ENCODE assay signal across 20 cellular contexts in the genomic region with DNA sequence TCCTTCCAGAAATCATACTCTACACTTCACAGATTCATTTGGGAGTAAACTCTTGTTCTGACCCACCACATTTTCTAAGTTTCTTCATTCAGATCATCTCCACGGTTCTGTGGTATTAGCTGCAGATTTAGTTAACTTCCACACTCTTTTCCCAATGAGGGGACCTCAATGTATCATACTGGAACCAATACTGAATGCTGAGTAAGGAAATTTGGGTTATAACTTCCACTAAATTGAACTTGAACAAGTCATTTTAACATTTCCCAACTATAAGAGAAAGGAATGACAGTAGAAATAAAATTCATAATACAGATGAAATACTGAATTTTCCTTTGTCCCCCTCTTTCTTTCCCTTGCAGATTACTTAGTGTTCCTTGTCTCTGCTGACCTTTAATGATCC.
DNase-seq lines count a peak whose midpoint lies in the region; ATAC-seq, FAIRE-seq and TF ChIP-seq lines count a peak whose summit lies in the region.
"Had no signal": no experiment of that assay in that cellular context is flagged by ENCODE, and none has a peak within 500 bp of the region (broad histone marks: within the 10 kb centered on the region; RNA-seq: fewer than 3 reads in every experiment).

No MANE protein-coding gene starts in this region.

- H3K79me2 ChIP-seq in HepG2 (ENCODE audit: insufficient read depth, low read length) (no peaks in the 10 kb centered on the region), K562 (ENCODE audit: control insufficient read depth, insufficient read depth, low read length) (no peaks in the 10 kb centered on the region)

- no peak for ATAC-seq in HepG2
- ATAC-seq in right lobe of liver, result no peak
- ATAC-seq in K562, result no peak
- ATAC-seq: CD8-positive, alpha-beta T cell; GM12878 had no signal

- TF ChIP-seq CTCF in HepG2 (CRISPR knock-in tag; IDR thresholded peaks at IDR 0.05), result no peak
- TF ChIP-seq CTCF in right lobe of liver (IDR thresholded peaks at IDR 0.05), result no peak
- no peak for TF ChIP-seq CTCF in K562 (IDR thresholded peaks at IDR 0.05 in 2 of 3, conservative IDR thresholded peaks at IDR 0.05 in 1 of 3; ENCODE audit: insufficient read depth in 2 of 3, low read depth in 1 of 3, low read length in 3 of 3)

- TF ChIP-seq POLR2A in HepG2 (IDR thresholded peaks at IDR 0.05; ENCODE audit: insufficient read depth in 1 of 2, low read depth in 2 of 2, low read length in 2 of 2) (no peak), right lobe of liver (IDR thresholded peaks at IDR 0.05) (no peak), K562 (conservative IDR thresholded peaks at IDR 0.05) (no peak)

- H3K36me3 ChIP-seq in HepG2 (replicated peaks in 1 of 2; ENCODE audit: control insufficient read depth in 1 of 2, insufficient read depth in 2 of 2, low read length in 2 of 2) (peaks cover 0 to 4% of the 10 kb centered on the region in 2 experiments; a peak in 1 of 5 replicates), right lobe of liver (peaks cover 0 to 5% (median 2%) of the 10 kb centered on the region in 4 donors), K562 (ENCODE audit: control insufficient read depth, insufficient read depth, low read length) (peaks cover 10% of the 10 kb centered on the region)

- WGBS in HepG2 (ENCODE audit: low lambda C conversion rate), result 54% methylated on average over 1 of the region's 1 CpG
- WGBS in right lobe of liver (ENCODE audit: insufficient coverage, low coverage, low lambda C conversion rate, missing lambda C conversion rate), result 15% methylated on average over 1 of the region's 1 CpG
- WGBS in K562 (ENCODE audit: insufficient coverage, low coverage, missing lambda C conversion rate), result 0% methylated on average over 1 of the region's 1 CpG

- CTCF ChIA-PET in HepG2 (lab: Yijun Ruan, JAX; ENCODE audit: low intra/inter-chr PET ratio, low total read pairs) (no interaction called here), K562 (lab: Yijun Ruan, JAX; ENCODE audit: low intra/inter-chr PET ratio) (no interaction called here)

- H4K20me1 ChIP-seq in HepG2 (ENCODE audit: insufficient read depth, low read length), result no peaks in the 10 kb centered on the region
- H4K20me1 ChIP-seq in K562 (replicated peaks; ENCODE audit: control insufficient read depth, insufficient read depth, low read length), result no peaks in the 10 kb centered on the region
- H4K20me1 ChIP-seq: BLaER1 had no signal

- H3K4me2 ChIP-seq in HepG2 (ENCODE audit: low read depth, low read length), result no peak overlapping the region
- H3K4me2 ChIP-seq in K562 (ENCODE audit: insufficient read depth, low read length), result no peak overlapping the region
- H3K4me2 ChIP-seq: BLaER1 had no signal

- H3K9ac ChIP-seq in HepG2 (ENCODE audit: insufficient read depth, low read depth, low read length) (no peak overlapping the region), K562 (ENCODE audit: insufficient read depth in 1 of 2, low read depth in 2 of 2, low read length in 2 of 2) (no peak overlapping the region)
- H3K9ac ChIP-seq: BLaER1 had no signal

- no peak overlapping the region for H2AFZ ChIP-seq in HepG2 (ENCODE audit: low read length)
- no peak overlapping the region for H2AFZ ChIP-seq in K562 (ENCODE audit: low read depth, low read length)

- H3K9me3 ChIP-seq in HepG2 (ENCODE audit: low read length) (no peaks in the 10 kb centered on the region), right lobe of liver (no peaks in the 10 kb centered on the region), K562 (replicated peaks; ENCODE audit: control insufficient read depth, insufficient read depth, low read depth, low read length) (no peaks in the 10 kb centered on the region)
- H3K9me3 ChIP-seq: BE2C, BLaER1, Caco-2 had no signal

- BruUV-seq in HepG2 (replicated peaks; lab: Mats Ljungman, UMichigan), result no TSS peak
- no TSS peak for BruUV-seq in K562 (replicated peaks; lab: Mats Ljungman, UMichigan)

- POLR2A ChIA-PET in HepG2 (lab: Yijun Ruan, JAX), result no interaction called here
- POLR2A ChIA-PET in K562 (lab: Yijun Ruan, JAX), result interaction anchor here (0.6 kb wide), 1 partner anchor 40 kb away, joined by 3 read pairs; no protein-coding TSS in a partner anchor

- FAIRE-seq in HepG2 (lab: Jason Lieb, UNC) (no peak), K562 (lab: Jason Lieb, UNC) (no peak)
- FAIRE-seq: D721Med, GM12878, GM12892, GM18507 had no signal

- in situ Hi-C loops in HepG2 (cut with HindIII; ENCODE audit: extremely low pct_ligation_motif_present, low pct_unique_long_range_greater_than_20kb), result no loop called here
- in situ Hi-C loops in K562 (cut with MboI), result no loop called here

- TF ChIP-seq RAD21 in HepG2 (CRISPR knock-in tag; IDR thresholded peaks at IDR 0.05) (no peak), K562 (CRISPR knock-in tag; conservative IDR thresholded peaks at IDR 0.05 in 1 of 2, IDR thresholded peaks at IDR 0.05 in 1 of 2) (no peak)

- H3K27me3 ChIP-seq in HepG2 (ENCODE audit: control insufficient read depth in 1 of 2, insufficient read depth in 2 of 2, low read length in 2 of 2), result no peaks in the 10 kb centered on the region
- H3K27me3 ChIP-seq in right lobe of liver, result no peaks in the 10 kb centered on the region
- no peaks in the 10 kb centered on the region for H3K27me3 ChIP-seq in K562 (ENCODE audit: control insufficient read depth in 2 of 2, insufficient read depth in 2 of 2, low read length in 2 of 2)
- H3K27me3 ChIP-seq: BE2C, BLaER1 had no signal

- H3K9me1 ChIP-seq in K562 (ENCODE audit: control insufficient read depth, insufficient read depth, low read length), result no peaks in the 10 kb centered on the region

- intact Hi-C loops in HepG2 (cut with micrococcal nuclease; ENCODE audit: unreplicated experiment), result no loop called here
- intact Hi-C loops in right lobe of liver (cut with DNase I), result no loop called here
- intact Hi-C loops in K562 (cut with micrococcal nuclease), result no loop called here

- H3K4me3 ChIP-seq in HepG2 (replicated peaks in 1 of 3; ENCODE audit: insufficient read depth in 1 of 3, low read depth in 2 of 3, low read length in 3 of 3) (no peak overlapping the region), right lobe of liver (no peak overlapping the region), K562 (no peak overlapping the region)
- H3K4me3 ChIP-seq: BLaER1, GM12878 had no signal

- DNase-seq in HepG2 (ENCODE audit: low spot score) (no peak), right lobe of liver (no peak), K562 (ENCODE audit: extremely low read depth in 1 of 4, low spot score in 3 of 4) (no peak), CD1c-positive myeloid dendritic cell (ENCODE audit: extremely low spot score) (no peak), NOMO-1 treated with DMSO at 0.1 percent for 48 hours (lab: John Stamatoyannopoulos, UW; ENCODE audit: unreplicated experiment) (no peak)
- DNase-seq: ACHN; BE2C; C1 segment of cervical spinal cord; Caco-2; Calu3; CD4-positive, alpha-beta T cell; CD8-positive, alpha-beta T cell; DMS79 treated with DMSO at 0.1 percent for 48 hours; GDM1 had no signal

- H3K27ac ChIP-seq in HepG2 (ENCODE audit: extremely low read length, insufficient read depth, low read length), result no peak overlapping the region
- no peak overlapping the region for H3K27ac ChIP-seq in right lobe of liver
- H3K27ac ChIP-seq in K562 (ENCODE audit: extremely low read depth, low read depth, low read length), result no peak overlapping the region
- H3K27ac ChIP-seq: 22Rv1, BLaER1 had no signal

- TF ChIP-seq EP300 in HepG2 (IDR thresholded peaks at IDR 0.05; ENCODE audit: low read depth in 2 of 2, low read length in 2 of 2), result no peak
- TF ChIP-seq EP300 in HepG2 (CRISPR knock-in tag; IDR thresholded peaks at IDR 0.05; ENCODE audit: borderline replicate concordance), result no peak
- no peak for TF ChIP-seq EP300 in K562 (IDR thresholded peaks at IDR 0.05; ENCODE audit: low read length)

- H3K4me1 ChIP-seq in HepG2 (ENCODE audit: insufficient read depth, low read length) (no peaks in the 10 kb centered on the region), right lobe of liver (no peaks in the 10 kb centered on the region), K562 (replicated peaks in 1 of 2; ENCODE audit: control insufficient read depth in 2 of 2, insufficient read depth in 2 of 2, low read length in 2 of 2) (no peaks in the 10 kb centered on the region)
- H3K4me1 ChIP-seq: BE2C, BLaER1, Caco-2 had no signal

TF ChIP-seq in HepG2, 621 proteins besides CTCF, POLR2A, EP300 and RAD21 (continues in another document):
- TF ChIP-seq, protein P1, sequence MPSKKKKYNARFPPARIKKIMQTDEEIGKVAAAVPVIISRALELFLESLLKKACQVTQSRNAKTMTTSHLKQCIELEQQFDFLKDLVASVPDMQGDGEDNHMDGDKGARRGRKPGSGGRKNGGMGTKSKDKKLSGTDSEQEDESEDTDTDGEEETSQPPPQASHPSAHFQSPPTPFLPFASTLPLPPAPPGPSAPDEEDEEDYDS (CRISPR knock-in tag; IDR thresholded peaks at IDR 0.05), result no peak
- TF ChIP-seq MAFK (conservative IDR thresholded peaks at IDR 0.05 in 1 of 2, IDR thresholded peaks at IDR 0.05 in 1 of 2; ENCODE audit: low read length in 2 of 2), result peak; percentile 62 to 77; a peak in 3 of 4 replicates
- TF ChIP-seq RFX5 (IDR thresholded peaks at IDR 0.05; ENCODE audit: low read depth, low read length), result no peak

TF ChIP-seq in K562, 482 proteins besides CTCF, POLR2A, EP300 and RAD21 (continues in another document):
- no peak for TF ChIP-seq MEF2D (tag; conservative IDR thresholded peaks at IDR 0.05; ENCODE audit: low read depth)
- peak; percentile 28; the same call in 1 of the 2 replicates for TF ChIP-seq MAFK (IDR thresholded peaks at IDR 0.05; ENCODE audit: low read length)
- no peak for TF ChIP-seq SIN3A (IDR thresholded peaks at IDR 0.05; ENCODE audit: borderline replicate concordance in 2 of 2, control insufficient read depth in 1 of 2, low read depth in 2 of 2, low read length in 2 of 2)
- TF ChIP-seq SIRT6 (IDR thresholded peaks at IDR 0.05; ENCODE audit: low read depth, low read length), result no peak
- peak; percentile 41; the same call in 1 of the 2 replicates for TF ChIP-seq C11orf30 (IDR thresholded peaks at IDR 0.05; ENCODE audit: low read depth)
- TF ChIP-seq ZNF316 (IDR thresholded peaks at IDR 0.05), result peak; percentile 57
- TF ChIP-seq SETDB1 (IDR thresholded peaks at IDR 0.05; ENCODE audit: low read length), result no peak
